Comparison of ENCODE assay signal across 15 cellular contexts in genomic region chr5:168411871-168412270, GRCh38.
DNase-seq lines count a peak whose midpoint lies in the region; ATAC-seq and TF ChIP-seq lines count a peak whose summit lies in the region.
"Had no signal": no experiment of that assay in that cellular context is flagged by ENCODE, and none has a peak within 500 bp of the region (broad histone marks: within the 10 kb centered on the region; RNA-seq: fewer than 3 reads in every experiment).

No MANE protein-coding gene starts in this region.

- H3K27ac Mint-ChIP-seq in progenitor cell of endocrine pancreas: peak overlapping the region; percentile 91
- no peak overlapping the region for H3K27ac Mint-ChIP-seq in CD8-positive, alpha-beta memory T cell
- H3K27ac Mint-ChIP-seq: CD14-positive monocyte had no signal

- H3K4me1 ChIP-seq in breast epithelium (peaks cover 0 to 8% of the 10 kb centered on the region in 2 donors), mammary epithelial cell (ENCODE audit: insufficient read depth, low read length) (peaks cover 48% of the 10 kb centered on the region)
- peaks cover 16% of the 10 kb centered on the region for H3K4me1 ChIP-seq in CD8-positive, alpha-beta memory T cell (ENCODE audit: insufficient read depth, low read length)

- no peaks in the 10 kb centered on the region for H3K27me3 Mint-ChIP-seq in progenitor cell of endocrine pancreas
- peaks cover 0 to 4% of the 10 kb centered on the region in 2 donors for H3K27me3 Mint-ChIP-seq in CD8-positive, alpha-beta memory T cell

- H3K27me3 ChIP-seq in breast epithelium (no peaks in the 10 kb centered on the region), mammary epithelial cell (ENCODE audit: insufficient read depth, low read length) (no peaks in the 10 kb centered on the region)
- no peaks in the 10 kb centered on the region for H3K27me3 ChIP-seq in CD8-positive, alpha-beta memory T cell (ENCODE audit: insufficient read depth, low read length, poor library complexity, severe bottlenecking)

- H3K4me2 ChIP-seq in mammary epithelial cell (ENCODE audit: insufficient read depth, low read depth, low read length): no peak overlapping the region

- no peaks in the 10 kb centered on the region for H3K4me1 Mint-ChIP-seq in progenitor cell of endocrine pancreas (ENCODE audit: low read depth)
- peaks cover 19 to 22% (median 19%) of the 10 kb centered on the region in 3 donors for H3K4me1 Mint-ChIP-seq in CD8-positive, alpha-beta memory T cell

- H3K36me3 Mint-ChIP-seq in progenitor cell of endocrine pancreas (ENCODE audit: insufficient read depth): peaks cover 17% of the 10 kb centered on the region
- no peaks in the 10 kb centered on the region for H3K36me3 Mint-ChIP-seq in CD8-positive, alpha-beta memory T cell
- H3K36me3 Mint-ChIP-seq: CD14-positive monocyte had no signal

- no peak overlapping the region for H3K4me3 Mint-ChIP-seq in progenitor cell of endocrine pancreas (ENCODE audit: low read depth)
- no peak overlapping the region for H3K4me3 Mint-ChIP-seq in CD8-positive, alpha-beta memory T cell
- H3K4me3 Mint-ChIP-seq: CD14-positive monocyte had no signal

- H4K20me1 ChIP-seq in mammary epithelial cell (ENCODE audit: insufficient read depth, low read length): no peaks in the 10 kb centered on the region

- H3K9me3 ChIP-seq in breast epithelium (no peaks in the 10 kb centered on the region), mammary epithelial cell (replicated peaks; ENCODE audit: insufficient read depth, low read length) (no peaks in the 10 kb centered on the region)
- no peaks in the 10 kb centered on the region for H3K9me3 ChIP-seq in CD8-positive, alpha-beta memory T cell (ENCODE audit: low read length)

- no peak for DNase-seq in breast epithelium (ENCODE audit: low spot score in 2 of 2)
- no peak for DNase-seq in mammary epithelial cell
- DNase-seq in progenitor cell of endocrine pancreas (ENCODE audit: low spot score, unreplicated experiment): no peak
- no peak for DNase-seq in CD8-positive, alpha-beta memory T cell
- DNase-seq in Right ventricle myocardium inferior (ENCODE audit: missing footprints): no peak
- DNase-seq in NCI-H82 treated with DMSO at 0.1 percent for 48 hours (lab: John Stamatoyannopoulos, UW; ENCODE audit: unreplicated experiment): no peak
- DNase-seq: Calu3, DMS 273 treated with DMSO at 0.1 percent for 48 hours, GM23248, H7 had no signal

- POLR2A ChIA-PET in CD8-positive, alpha-beta memory T cell (lab: Charles Lee): no interaction called here

- H3K36me3 ChIP-seq in breast epithelium (no peaks in the 10 kb centered on the region), mammary epithelial cell (ENCODE audit: insufficient read depth, low read length) (no peaks in the 10 kb centered on the region)
- no peaks in the 10 kb centered on the region for H3K36me3 ChIP-seq in CD8-positive, alpha-beta memory T cell (ENCODE audit: insufficient read depth, low read length)

- CTCF ChIA-PET in mammary epithelial cell (lab: Charles Lee; ENCODE audit: low non-redundant PET): no interaction called here
- CTCF ChIA-PET in CD8-positive, alpha-beta memory T cell (lab: Charles Lee): no interaction called here

- in situ Hi-C loops in mammary epithelial cell (cut with MboI; ENCODE audit: low sequenced_read_pairs in 2 of 2): loop anchor here (10.0 kb wide), 1 partner anchor 137 kb away; no protein-coding TSS in a partner anchor

- no peak overlapping the region for H3K4me3 ChIP-seq in breast epithelium
- no peak overlapping the region for H3K4me3 ChIP-seq in mammary epithelial cell (replicated peaks in 1 of 3; ENCODE audit: insufficient read depth in 1 of 3, low read depth in 2 of 3, low read length in 3 of 3)
- H3K4me3 ChIP-seq in CD8-positive, alpha-beta memory T cell (ENCODE audit: low read length): no peak overlapping the region
- H3K4me3 ChIP-seq: GM23248 had no signal

- H3K79me2 ChIP-seq in mammary epithelial cell (ENCODE audit: insufficient read depth, low read length): no peaks in the 10 kb centered on the region

- intact Hi-C loops in breast epithelium (cut with DNase I; ENCODE audit: low total_unique reads) (no loop called here), mammary epithelial cell (cut with micrococcal nuclease) (loop anchor here (2.0 kb wide), 1 partner anchor 123 kb away; no protein-coding TSS in a partner anchor), Right ventricle myocardium inferior (cut with DNase I) (no loop called here)

- dilution Hi-C loops in mammary epithelial cell (cut with HindIII; ENCODE audit: low sequenced_read_pairs): loop anchor here (5.0 kb wide), 3 partner anchors 45 to 140 kb away; no protein-coding TSS in a partner anchor

- no peak overlapping the region for H2AFZ ChIP-seq in mammary epithelial cell (ENCODE audit: low read depth, low read length)
- H2AFZ ChIP-seq: GM23248 had no signal

- 96% methylated on average over 3 of the region's 3 CpGs for WGBS in mammary epithelial cell (ENCODE audit: low coverage, missing lambda C conversion rate)

- H3K27ac ChIP-seq in breast epithelium: peak overlapping the region; percentile 54 to 60
- H3K27ac ChIP-seq in mammary epithelial cell (ENCODE audit: insufficient read depth, low read depth, low read length): no peak overlapping the region
- H3K27ac ChIP-seq in CD8-positive, alpha-beta memory T cell (ENCODE audit: low read depth, low read length): no peak overlapping the region
- H3K27ac ChIP-seq: 22Rv1, GM23248 had no signal

- peak; percentile 39 for ATAC-seq in SK-N-SH treated with all-trans-retinoic acid at 6 μM for 48 hours
- ATAC-seq in Right ventricle myocardium inferior: no peak
- no peak for ATAC-seq in HG03432 (IDR thresholded peaks at IDR 0.05; ENCODE audit: unreplicated experiment)
- ATAC-seq: HepG2 had no signal

- no peak for TF ChIP-seq CTCF in breast epithelium (IDR thresholded peaks at IDR 0.05)
- TF ChIP-seq CTCF in mammary epithelial cell (conservative IDR thresholded peaks at IDR 0.05 in 1 of 2, IDR thresholded peaks at IDR 0.05 in 1 of 2; ENCODE audit: extremely low read depth in 1 of 2, insufficient read depth in 1 of 2, low read depth in 1 of 2, low read length in 2 of 2): no peak
- no peak for TF ChIP-seq CTCF in progenitor cell of endocrine pancreas (IDR thresholded peaks at IDR 0.05; ENCODE audit: unreplicated experiment)

- no peak overlapping the region for H3K9ac ChIP-seq in mammary epithelial cell (ENCODE audit: insufficient read depth, low read length)
- H3K9ac ChIP-seq: GM23248 had no signal

- BruUV-seq in mammary epithelial cell (replicated peaks; lab: Mats Ljungman, UMichigan): no TSS peak

- no peaks in the 10 kb centered on the region for H3K9me3 Mint-ChIP-seq in progenitor cell of endocrine pancreas (ENCODE audit: low read depth)
- no peaks in the 10 kb centered on the region for H3K9me3 Mint-ChIP-seq in CD8-positive, alpha-beta memory T cell
- H3K9me3 Mint-ChIP-seq: CD14-positive monocyte had no signal

- no peak for TF ChIP-seq POLR2A in breast epithelium (IDR thresholded peaks at IDR 0.05)

TF ChIP-seq in SK-N-SH treated with all-trans-retinoic acid at 6 μM for 48 hours, 23 proteins besides CTCF, POLR2A, EP300 and RAD21:
- TF ChIP-seq ZC3H10 (CRISPR knock-in tag; IDR thresholded peaks at IDR 0.05): no peak
- TF ChIP-seq ARNTL (CRISPR knock-in tag; IDR thresholded peaks at IDR 0.05; ENCODE audit: borderline replicate concordance, low read depth): no peak
- TF ChIP-seq ZNF565 (CRISPR knock-in tag; conservative IDR thresholded peaks at IDR 0.05; ENCODE audit: low read depth): no peak
- TF ChIP-seq ZFP30 (CRISPR knock-in tag; IDR thresholded peaks at IDR 0.05): no peak
- TF ChIP-seq GLIS3 (CRISPR knock-in tag; IDR thresholded peaks at IDR 0.05): no peak
- no peak for TF ChIP-seq POU6F1 (CRISPR knock-in tag; IDR thresholded peaks at IDR 0.05; ENCODE audit: borderline replicate concordance, low read depth)
- no peak for TF ChIP-seq BACH2 (CRISPR knock-in tag; IDR thresholded peaks at IDR 0.05; ENCODE audit: borderline replicate concordance)
- TF ChIP-seq PPARA (CRISPR knock-in tag; IDR thresholded peaks at IDR 0.05; ENCODE audit: borderline replicate concordance): no peak
- TF ChIP-seq ZNF70 (CRISPR knock-in tag; IDR thresholded peaks at IDR 0.05): no peak
- no peak for TF ChIP-seq CSDC2 (CRISPR knock-in tag; IDR thresholded peaks at IDR 0.05)
- no peak for TF ChIP-seq CSRNP3 (CRISPR knock-in tag; IDR thresholded peaks at IDR 0.05)
- TF ChIP-seq ISL1 (CRISPR knock-in tag; IDR thresholded peaks at IDR 0.05): no peak
- no peak for TF ChIP-seq ZNF8 (CRISPR knock-in tag; IDR thresholded peaks at IDR 0.05)
- no peak for TF ChIP-seq SNAI2 (CRISPR knock-in tag; IDR thresholded peaks at IDR 0.05)

Comparison
In these comparisons a context has a peak if more than half of its experiments do, and no peak if none do; other contexts are left out.
1. H3K27ac ChIP-seq: peak in breast epithelium (2 of 2); none in mammary epithelial cell (single experiment) and CD8-positive, alpha-beta memory T cell (single experiment).